Comparison of ENCODE assay signal across 11 cellular contexts in genomic region chr16:84820771-84821170, GRCh38. TPM values are rescaled to one million over a fixed set of nuclear protein-coding genes. Genes with fewer than 3 reads are reported as not detected.
DNase-seq lines count a peak whose midpoint lies in the region; ATAC-seq and TF ChIP-seq lines count a peak whose summit lies in the region.
"Had no signal": no experiment of that assay in that cellular context is flagged by ENCODE, and none has a peak within 500 bp of the region (broad histone marks: within the 10 kb centered on the region; RNA-seq: fewer than 3 reads in every experiment).

No MANE protein-coding gene starts in this region.

- no peak for ATAC-seq in lung (ENCODE audit: insufficient read depth, low FRiP score)
- no peak for ATAC-seq in omental fat pad (ENCODE audit: low FRiP score)

- peak overlapping the region; percentile 95 for H3K4me2 ChIP-seq in GM23248 (ENCODE audit: unreplicated experiment)
- peak overlapping the region; percentile 97 for H3K4me2 ChIP-seq in smooth muscle cell

- H3K4me1 ChIP-seq in GM23248 (ENCODE audit: insufficient read depth) (peaks cover 40% of the 10 kb centered on the region), lung (ENCODE audit: control insufficient read depth in 2 of 2, insufficient read depth in 2 of 2, low read length in 2 of 2) (peaks cover 0 to 3% of the 10 kb centered on the region in 2 donors), smooth muscle cell (ENCODE audit: low read depth) (no peaks in the 10 kb centered on the region)

- DNase-seq in GM23248: peak; percentile 61
- no peak for DNase-seq in astrocyte of the cerebellum (ENCODE audit: low read depth)
- no peak for DNase-seq in lung (ENCODE audit: low spot score)
- DNase-seq in smooth muscle cell (lab: John Stamatoyannopoulos, UW; ENCODE audit: unreplicated experiment): no peak
- no peak for DNase-seq in A172 (ENCODE audit: low spot score)
- no peak for DNase-seq in NCI-H1092 treated with DMSO at 0.1 percent for 48 hours (lab: John Stamatoyannopoulos, UW)
- DNase-seq in DMS153 treated with DMSO at 0.1 percent for 48 hours (lab: John Stamatoyannopoulos, UW; ENCODE audit: unreplicated experiment): no peak
- no peak for DNase-seq in omental fat pad (ENCODE audit: low spot score)
- DNase-seq: activated naive CD4-positive, alpha-beta T cell treated with Interleukin-2 at 50 U/mL for 16 hours; NCI-H2081 had no signal

- H3K79me2 ChIP-seq in GM23248 (ENCODE audit: insufficient read depth) (peaks cover 41% of the 10 kb centered on the region), smooth muscle cell (ENCODE audit: low read depth) (peaks cover 60% of the 10 kb centered on the region)

- H4K20me1 ChIP-seq in GM23248 (ENCODE audit: insufficient read depth) (no peaks in the 10 kb centered on the region), smooth muscle cell (ENCODE audit: low read depth) (peaks cover 32% of the 10 kb centered on the region)

- H3K27ac ChIP-seq in GM23248 (peak overlapping the region; percentile 79), lung (ENCODE audit: low read depth in 1 of 2, low read length in 1 of 2) (peak overlapping the region in 1 of 2 donors; percentile 5), smooth muscle cell (ENCODE audit: low read depth) (peak overlapping the region; percentile 95)
- H3K27ac ChIP-seq: epithelial cell of prostate had no signal

- H3K27me3 ChIP-seq in GM23248 (replicated peaks; ENCODE audit: insufficient read depth) (no peaks in the 10 kb centered on the region), lung (ENCODE audit: control insufficient read depth, insufficient read depth) (no peaks in the 10 kb centered on the region), smooth muscle cell (ENCODE audit: low read depth) (no peaks in the 10 kb centered on the region)

- H3K36me3 ChIP-seq in GM23248 (ENCODE audit: low read depth): no peaks in the 10 kb centered on the region
- H3K36me3 ChIP-seq in lung (ENCODE audit: control insufficient read depth in 2 of 2, insufficient read depth in 2 of 2, low read length in 2 of 2): no peaks in the 10 kb centered on the region
- no peaks in the 10 kb centered on the region for H3K36me3 ChIP-seq in smooth muscle cell (ENCODE audit: low read depth)

- no peaks in the 10 kb centered on the region for H3K9me3 ChIP-seq in GM23248 (ENCODE audit: low read depth)
- no peaks in the 10 kb centered on the region for H3K9me3 ChIP-seq in lung (ENCODE audit: control insufficient read depth in 2 of 2, insufficient read depth in 1 of 2, low read length in 1 of 2)
- no peaks in the 10 kb centered on the region for H3K9me3 ChIP-seq in smooth muscle cell (replicated peaks; ENCODE audit: low read depth)

- WGBS in GM23248 (ENCODE audit: low coverage in 1 of 2, low lambda C conversion rate in 2 of 2, missing lambda C conversion rate in 2 of 2), 2 experiments: 5 to 7% methylated on average over 12 of the region's 12 CpGs
- 67 to 85% methylated on average over 12 of the region's 12 CpGs for WGBS in lung, 2 donors
- 76% methylated on average over 12 of the region's 12 CpGs for WGBS in smooth muscle cell (ENCODE audit: low lambda C conversion rate)

- in situ Hi-C loops in GM23248 (cut with MboI): no loop called here
- in situ Hi-C loops in astrocyte of the cerebellum (cut with HindIII; ENCODE audit: low sequenced_read_pairs): no loop called here

- H3K9me2 ChIP-seq in GM23248 (ENCODE audit: insufficient read depth): no peaks in the 10 kb centered on the region

- H3F3A ChIP-seq in GM23248 (ENCODE audit: insufficient read depth) (peaks cover 30% of the 10 kb centered on the region), smooth muscle cell (ENCODE audit: low read depth) (peaks cover 20% of the 10 kb centered on the region)

- peak overlapping the region; percentile 87 for H3K9ac ChIP-seq in GM23248
- H3K9ac ChIP-seq in smooth muscle cell (ENCODE audit: low read depth): peak overlapping the region; percentile 26

- TF ChIP-seq CTCF in astrocyte of the cerebellum (IDR thresholded peaks at IDR 0.05; ENCODE audit: low read depth, low read length, missing control alignments) (no peak), lung (IDR thresholded peaks at IDR 0.05; ENCODE audit: control extremely low read depth, extremely low read depth) (no peak), smooth muscle cell (IDR thresholded peaks at IDR 0.05; ENCODE audit: borderline replicate concordance, insufficient read depth, poor library complexity, severe bottlenecking) (no peak), omental fat pad (IDR thresholded peaks at IDR 0.05) (no peak)

- H2AFZ ChIP-seq in GM23248 (no peak overlapping the region), smooth muscle cell (ENCODE audit: low read depth) (no peak overlapping the region)

- H3K4me3 ChIP-seq in GM23248 (peak overlapping the region; percentile 85), astrocyte of the cerebellum (ENCODE audit: low read depth, low read length) (peak overlapping the region; percentile 52), lung (peak overlapping the region; percentile 51), smooth muscle cell (peak overlapping the region; percentile 66)

RNA-seq across cellular contexts. Expression of gene CRISPLD2, which starts 1.0 kb away (rescaled TPM):
- total RNA-seq in GM23248 (2014; rRNA removed; shearing (Covaris generic)): 36.2 and 36.3 TPM in 2 replicates
- polyA plus RNA-seq in GM23248 (2016; fragmentation: Nextera tagmentation; extraction: Ambion mirVana) (21.5 and 22.6 TPM in 2 replicates), lung (10 to 100 TPM; 30.3 to 53.7 TPM), smooth muscle cell (79.7 and 105 TPM in 2 replicates)
- total RNA-seq in lung (100 to 1,000 TPM in 1 of 2 donors, 10 to 100 TPM in 1; 31.3 to 136 TPM), smooth muscle cell (63.1 and 104 TPM in 2 replicates), omental fat pad (100 to 1,000 TPM in 3 of 4 donors, 10 to 100 TPM in 1; 99.9 to 450 (median 407) TPM)
- 0.95 and 1.1 TPM in 2 replicates for total RNA-seq in A172 (2014; rRNA removed; shearing (Covaris generic))

Comparison
In these comparisons a context has a peak if more than half of its experiments do, and no peak if none do; other contexts are left out.
1. RNA of gene CRISPLD2, which starts 1.0 kb away (total RNA-seq): 99.9 to 450 TPM in omental fat pad, 31.3 to 136 TPM in lung, 63.1 to 104 TPM in smooth muscle cell and 36.2 to 36.3 TPM in GM23248; 0.95 to 1.1 TPM in A172; every median in the first group is over 10 times any median in the second.
2. Peak in every context shown above with its lines, with median percentiles within 50 percentile points of each other: H3K4me3 ChIP-seq.